11 cellular contexts compared by ENCODE assay signal in the genomic region with DNA sequence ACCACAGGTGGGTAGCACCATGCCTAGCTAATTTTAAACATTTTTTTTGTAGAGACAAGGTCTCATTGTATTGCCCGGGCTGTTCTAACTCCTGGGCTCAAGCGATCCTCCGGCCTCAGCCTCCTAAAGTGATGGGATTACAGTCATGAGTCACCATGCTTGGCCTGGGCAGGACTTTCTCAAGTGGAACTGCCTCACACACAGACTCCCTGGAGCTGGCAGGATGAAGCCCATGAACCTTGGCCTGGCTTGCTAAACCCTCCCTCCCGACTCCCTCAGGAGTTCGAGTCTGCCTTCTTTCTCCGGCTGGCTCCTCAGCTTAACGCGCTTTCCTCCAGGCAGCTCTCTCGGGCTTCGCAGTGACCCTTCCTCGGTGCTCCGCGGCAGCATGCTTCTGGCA. TPM values are rescaled to one million over a fixed set of nuclear protein-coding genes. Genes with fewer than 3 reads are reported as not detected.
DNase-seq lines count a peak whose midpoint lies in the region; ATAC-seq and TF ChIP-seq lines count a peak whose summit lies in the region.
"Had no signal": no experiment of that assay in that cellular context is flagged by ENCODE, and none has a peak within 500 bp of the region (broad histone marks: within the 10 kb centered on the region; RNA-seq: fewer than 3 reads in every experiment).

No MANE protein-coding gene starts in this region.

- intact Hi-C loops in CD4-positive, alpha-beta T cell (cut with DNase I, micrococcal nuclease): no loop called here
- intact Hi-C loops in naive thymus-derived CD4-positive, alpha-beta T cell (cut with micrococcal nuclease): loop anchor here in 1 of 2 donors (10.0 kb wide), 1 partner anchor 727 kb away; no protein-coding TSS in a partner anchor

- H3K4me3 Mint-ChIP-seq in CD4-positive, alpha-beta T cell: peak overlapping the region; percentile 18
- H3K4me3 Mint-ChIP-seq in naive thymus-derived CD4-positive, alpha-beta T cell: peak overlapping the region in 6 of 10 donors; percentile 19 to 47 (median 33)

- peak overlapping the region; percentile 96 for H3K27ac Mint-ChIP-seq in CD4-positive, alpha-beta T cell
- H3K27ac Mint-ChIP-seq in naive thymus-derived CD4-positive, alpha-beta T cell: peak overlapping the region; percentile 83 to 100 (median 96)

- no peak for TF ChIP-seq CTCF in CD4-positive, alpha-beta T cell (IDR thresholded peaks at IDR 0.05)
- TF ChIP-seq CTCF in choroid plexus epithelial cell (conservative IDR thresholded peaks at IDR 0.05; ENCODE audit: low read depth, low read length): no peak

- H3K9me3 ChIP-seq in CD4-positive, alpha-beta T cell (ENCODE audit: control insufficient read depth, low read length): no peaks in the 10 kb centered on the region
- no peaks in the 10 kb centered on the region for H3K9me3 ChIP-seq in naive thymus-derived CD4-positive, alpha-beta T cell (ENCODE audit: control insufficient read depth in 2 of 3, low read length in 3 of 3)

- no peaks in the 10 kb centered on the region for H3K27me3 ChIP-seq in CD4-positive, alpha-beta T cell (ENCODE audit: control insufficient read depth, insufficient read depth, low read length)
- no peaks in the 10 kb centered on the region for H3K27me3 ChIP-seq in naive thymus-derived CD4-positive, alpha-beta T cell (ENCODE audit: control insufficient read depth in 2 of 2, insufficient read depth in 2 of 2, low read length in 2 of 2)

- peaks cover 53 to 59% of the 10 kb centered on the region in 2 donors for H3K4me1 ChIP-seq in naive thymus-derived CD4-positive, alpha-beta T cell (ENCODE audit: control insufficient read depth in 2 of 2, insufficient read depth in 2 of 2, low read length in 2 of 2)

- no peak for DNase-seq in CD4-positive, alpha-beta T cell
- DNase-seq in M059J (ENCODE audit: low read depth): peak; percentile 67
- DNase-seq in choroid plexus epithelial cell (ENCODE audit: low read depth): peak; percentile 64
- DNase-seq in naive thymus-derived CD4-positive, alpha-beta T cell: no peak
- DNase-seq in NCI-H2227 treated with DMSO at 0.1 percent for 48 hours (lab: John Stamatoyannopoulos, UW): no peak
- DNase-seq in cerebellar nuclear complex (lab: John Stamatoyannopoulos, UW): no peak
- no peak for DNase-seq in mucosa of gallbladder (ENCODE audit: low spot score)
- DNase-seq in NCI-H2171 (lab: John Stamatoyannopoulos, UW): no peak
- DNase-seq: amniotic stem cell, T-helper 9 cell had no signal

- no peaks in the 10 kb centered on the region for H3K9me3 Mint-ChIP-seq in CD4-positive, alpha-beta T cell
- H3K9me3 Mint-ChIP-seq in naive thymus-derived CD4-positive, alpha-beta T cell: no peaks in the 10 kb centered on the region

- POLR2A ChIA-PET in CD4-positive, alpha-beta T cell (lab: Charles Lee): interaction anchor here (1.9 to 2.6 kb wide), 2 partner anchors 27 to 36 kb away, joined by 10 to 17 read pairs; no protein-coding TSS in a partner anchor
- POLR2A ChIA-PET in naive thymus-derived CD4-positive, alpha-beta T cell (lab: Charles Lee): interaction anchor here (1.1 to 20.3 kb wide), 4 partner anchors 18 to 47 kb away, joined by 5 to 427 read pairs (median 8); no protein-coding TSS in a partner anchor

- CTCF ChIA-PET in CD4-positive, alpha-beta T cell (lab: Charles Lee): interaction anchor here (1.0 to 5.4 kb wide), 3 partner anchors 28 to 43 kb away, joined by 3 to 39 read pairs (median 6); no protein-coding TSS in a partner anchor
- CTCF ChIA-PET in naive thymus-derived CD4-positive, alpha-beta T cell (lab: Charles Lee): interaction anchor here (1.1 to 2.9 kb wide), 4 partner anchors 26 to 71 kb away, joined by 3 to 11 read pairs (median 5); no protein-coding TSS in a partner anchor

- H3K36me3 Mint-ChIP-seq in CD4-positive, alpha-beta T cell (ENCODE audit: low read depth): peaks cover 13% of the 10 kb centered on the region
- peaks cover 0 to 9% (median 0%) of the 10 kb centered on the region in 5 donors for H3K36me3 Mint-ChIP-seq in naive thymus-derived CD4-positive, alpha-beta T cell

- ATAC-seq in CD4-positive, alpha-beta T cell (ENCODE audit: poor library complexity): no peak
- no peak for ATAC-seq in naive thymus-derived CD4-positive, alpha-beta T cell

- no peaks in the 10 kb centered on the region for H3K27me3 Mint-ChIP-seq in CD4-positive, alpha-beta T cell
- H3K27me3 Mint-ChIP-seq in naive thymus-derived CD4-positive, alpha-beta T cell: no peaks in the 10 kb centered on the region

- no peak overlapping the region for H3K4me3 ChIP-seq in choroid plexus epithelial cell (ENCODE audit: low read depth, low read length)
- no peak overlapping the region for H3K4me3 ChIP-seq in naive thymus-derived CD4-positive, alpha-beta T cell (ENCODE audit: low read length)
- H3K4me3 ChIP-seq: skin epidermis had no signal

- H3K4me1 Mint-ChIP-seq in CD4-positive, alpha-beta T cell (ENCODE audit: low read depth): peaks cover 84% of the 10 kb centered on the region
- peaks cover 42 to 91% (median 79%) of the 10 kb centered on the region in 7 donors for H3K4me1 Mint-ChIP-seq in naive thymus-derived CD4-positive, alpha-beta T cell

- H3K36me3 ChIP-seq in naive thymus-derived CD4-positive, alpha-beta T cell (ENCODE audit: control insufficient read depth in 2 of 3, insufficient read depth in 3 of 3, low read length in 3 of 3): no peaks in the 10 kb centered on the region

- peak overlapping the region; percentile 5 for H3K27ac ChIP-seq in CD4-positive, alpha-beta T cell (ENCODE audit: low read depth, low read length)
- H3K27ac ChIP-seq in naive thymus-derived CD4-positive, alpha-beta T cell (ENCODE audit: low read depth, low read length): no peak overlapping the region

RNA-seq across cellular contexts. Expression of a gene that starts 7.7 kb away (rescaled TPM):
- total RNA-seq in CD4-positive, alpha-beta T cell: 10 to 100 TPM; 62.0 to 63.6 TPM
- 88.5 and 125 TPM in 2 replicates for total RNA-seq in M059J (2014; rRNA removed; shearing (Covaris generic))
- total RNA-seq in naive thymus-derived CD4-positive, alpha-beta T cell: 10 to 100 TPM; 63.3 to 97.4 (median 72.2) TPM
- polyA plus RNA-seq in naive thymus-derived CD4-positive, alpha-beta T cell: 10 to 100 TPM; 21.3 to 50.4 TPM
- total RNA-seq in mucosa of gallbladder: 140 TPM

Comparison
In these comparisons a context has a peak if more than half of its experiments do, and no peak if none do; other contexts are left out.
1. DNase-seq: peak in M059J (single experiment) and choroid plexus epithelial cell (single experiment); none in CD4-positive, alpha-beta T cell (0 of 10), naive thymus-derived CD4-positive, alpha-beta T cell (0 of 9), NCI-H2227 treated with DMSO at 0.1 percent for 48 hours (single experiment), cerebellar nuclear complex (0 of 2), mucosa of gallbladder (single experiment) and NCI-H2171 (single experiment).